Comparison of ENCODE assay signal across 8 cellular contexts in genomic region chr11:133928628-133929059, GRCh38. TPM values are rescaled to one million over a fixed set of nuclear protein-coding genes. Genes with fewer than 3 reads are reported as not detected.
DNase-seq lines count a peak whose midpoint lies in the region; ATAC-seq and TF ChIP-seq lines count a peak whose summit lies in the region.

No MANE protein-coding gene starts in this region.

- DNase-seq in NCI-H1436 treated with DMSO at 0.1 percent for 48 hours (lab: John Stamatoyannopoulos, UW) (peak; percentile 11), activated T-cell treated with anti-CD3 and anti-CD28 coated beads for 1 hour (ENCODE audit: low read depth) (peak; percentile 41), trophoblast cell (peak; percentile 67 to 93), vagina (ENCODE audit: extremely low spot score in 2 of 2) (no peak), thyroid gland (no peak), AG08396 (ENCODE audit: low spot score) (no peak), Peyer's patch (no peak)

- H3K9me3 ChIP-seq in trophoblast cell (ENCODE audit: insufficient read depth, low read depth, low read length) (no peaks in the 10 kb centered on the region), vagina (no peaks in the 10 kb centered on the region), thyroid gland (no peaks in the 10 kb centered on the region), Peyer's patch (no peaks in the 10 kb centered on the region)

- H3K4me3 ChIP-seq in trophoblast cell (ENCODE audit: low read depth, low read length), result no peak overlapping the region
- no peak overlapping the region for H3K4me3 ChIP-seq in vagina
- no peak overlapping the region for H3K4me3 ChIP-seq in thyroid gland (replicated peaks in 1 of 3)
- no peak overlapping the region for H3K4me3 ChIP-seq in Peyer's patch

- no peak overlapping the region for H3K14ac ChIP-seq in trophoblast cell (ENCODE audit: low read length)

- no peak overlapping the region for H3K9ac ChIP-seq in trophoblast cell (ENCODE audit: low read length)

- no peaks in the 10 kb centered on the region for H3K79me2 ChIP-seq in trophoblast cell (ENCODE audit: control insufficient read depth, insufficient read depth, low read length, poor library complexity)

- H3K23ac ChIP-seq in trophoblast cell (ENCODE audit: low read length), result no peak overlapping the region

- H2BK12ac ChIP-seq in trophoblast cell (ENCODE audit: low read length), result no peak overlapping the region

- no peak overlapping the region for H2AK5ac ChIP-seq in trophoblast cell (ENCODE audit: low read length)

- no peaks in the 10 kb centered on the region for H3K36me3 ChIP-seq in trophoblast cell (ENCODE audit: control insufficient read depth in 1 of 2, insufficient read depth in 2 of 2, low read length in 2 of 2)
- no peaks in the 10 kb centered on the region for H3K36me3 ChIP-seq in vagina
- peaks cover 0 to 11% of the 10 kb centered on the region in 2 donors for H3K36me3 ChIP-seq in thyroid gland
- H3K36me3 ChIP-seq in Peyer's patch, result no peaks in the 10 kb centered on the region

- H3K18ac ChIP-seq in trophoblast cell (ENCODE audit: low read length), result no peak overlapping the region

- H4K91ac ChIP-seq in trophoblast cell (ENCODE audit: low read depth, low read length), result no peak overlapping the region

- no peak overlapping the region for H3K4ac ChIP-seq in trophoblast cell (ENCODE audit: low read depth, low read length)

- TF ChIP-seq POLR2A in vagina (IDR thresholded peaks at IDR 0.05), result no peak
- no peak for TF ChIP-seq POLR2A in thyroid gland (IDR thresholded peaks at IDR 0.05)
- TF ChIP-seq POLR2A in Peyer's patch (IDR thresholded peaks at IDR 0.05), result no peak

- intact Hi-C loops in vagina (cut with DNase I), result no loop called here
- intact Hi-C loops in thyroid gland (cut with DNase I), result loop anchor here (5.0 kb wide), 1 partner anchor 214 kb away; no protein-coding TSS in a partner anchor

- no peak overlapping the region for H2BK120ac ChIP-seq in trophoblast cell (ENCODE audit: insufficient read depth, low read length, poor library complexity)

- H3K4me1 ChIP-seq in trophoblast cell (ENCODE audit: control insufficient read depth in 1 of 2, insufficient read depth in 2 of 2, low read length in 2 of 2) (peaks cover 0 to 3% of the 10 kb centered on the region in 2 experiments), vagina (peaks cover 19% of the 10 kb centered on the region), thyroid gland (no peaks in the 10 kb centered on the region), Peyer's patch (peaks cover 0 to 12% (median 0%) of the 10 kb centered on the region in 4 donors)

- ATAC-seq in GM19043 (IDR thresholded peaks at IDR 0.05; ENCODE audit: low read depth, unreplicated experiment), result peak; percentile 45

- no peak overlapping the region for H2AFZ ChIP-seq in trophoblast cell (ENCODE audit: insufficient read depth, low read length, poor library complexity)

- TF ChIP-seq CTCF in vagina (IDR thresholded peaks at IDR 0.05) (no peak), thyroid gland (IDR thresholded peaks at IDR 0.05) (no peak), Peyer's patch (IDR thresholded peaks at IDR 0.05) (no peak)

- H3K79me1 ChIP-seq in trophoblast cell (ENCODE audit: low read length), result no peaks in the 10 kb centered on the region

- H2BK5ac ChIP-seq in trophoblast cell (ENCODE audit: low read depth, low read length, poor library complexity), result no peak overlapping the region

- no peak overlapping the region for H4K12ac ChIP-seq in trophoblast cell (ENCODE audit: low read depth, low read length)

- H3K4me2 ChIP-seq in trophoblast cell (ENCODE audit: low read length), result no peak overlapping the region

- no peak overlapping the region for H4K8ac ChIP-seq in trophoblast cell (ENCODE audit: low read depth, low read length)

- no CpG with 5 or more reads among the region's 5 CpGs for WGBS in trophoblast cell (ENCODE audit: extremely low coverage, insufficient coverage, insufficient read length)
- 39 to 59% methylated on average over 5 of the region's 5 CpGs for WGBS in thyroid gland, 2 donors

- no peaks in the 10 kb centered on the region for H3K27me3 ChIP-seq in trophoblast cell (ENCODE audit: insufficient read depth, low read length)
- H3K27me3 ChIP-seq in vagina, result no peaks in the 10 kb centered on the region
- no peaks in the 10 kb centered on the region for H3K27me3 ChIP-seq in thyroid gland
- no peaks in the 10 kb centered on the region for H3K27me3 ChIP-seq in Peyer's patch

- H3K27ac ChIP-seq in trophoblast cell (ENCODE audit: low read depth, low read length) (no peak overlapping the region), vagina (no peak overlapping the region), thyroid gland (no peak overlapping the region), Peyer's patch (no peak overlapping the region)

RNA-seq across cellular contexts. Expression of gene IGSF9B, which starts 28.1 kb away (rescaled TPM):
- 0.40 and 0.77 TPM in 2 replicates for polyA plus RNA-seq in trophoblast cell (2013)
- total RNA-seq in vagina (10.1 TPM), thyroid gland (10 to 100 TPM in 3 of 4 donors, 1 to 10 TPM in 1; 9.7 to 36.5 (median 13.8) TPM), Peyer's patch (10 to 100 TPM in 1 of 4 donors, 1 to 10 TPM in 3; 1.1 to 22.3 (median 5.0) TPM)

Comparison
In these comparisons a context has a peak if more than half of its experiments do, and no peak if none do; other contexts are left out.
1. DNase-seq: peak in NCI-H1436 treated with DMSO at 0.1 percent for 48 hours (single experiment), activated T-cell treated with anti-CD3 and anti-CD28 coated beads for 1 hour (single experiment) and trophoblast cell (2 of 2); none in vagina (0 of 2), thyroid gland (0 of 2), AG08396 (single experiment) and Peyer's patch (0 of 3).